In genomic region chr16:3256146-3256875, GRCh38 we compare ENCODE assay signal across 16 cellular contexts. TPM values are rescaled to one million over a fixed set of nuclear protein-coding genes. Genes with fewer than 3 reads are reported as not detected.
A peak's percentile ranks its signal among the peaks of the same experiment; 100 is the strongest.
DNase-seq lines count a peak whose midpoint lies in the region; ATAC-seq and FAIRE-seq lines count a peak whose summit lies in the region.
"Had no signal": no experiment of that assay in that cellular context is flagged by ENCODE, and none has a peak within 500 bp of the region (broad histone marks: within the 10 kb centered on the region; RNA-seq: fewer than 3 reads in every experiment).

A gene with protein sequence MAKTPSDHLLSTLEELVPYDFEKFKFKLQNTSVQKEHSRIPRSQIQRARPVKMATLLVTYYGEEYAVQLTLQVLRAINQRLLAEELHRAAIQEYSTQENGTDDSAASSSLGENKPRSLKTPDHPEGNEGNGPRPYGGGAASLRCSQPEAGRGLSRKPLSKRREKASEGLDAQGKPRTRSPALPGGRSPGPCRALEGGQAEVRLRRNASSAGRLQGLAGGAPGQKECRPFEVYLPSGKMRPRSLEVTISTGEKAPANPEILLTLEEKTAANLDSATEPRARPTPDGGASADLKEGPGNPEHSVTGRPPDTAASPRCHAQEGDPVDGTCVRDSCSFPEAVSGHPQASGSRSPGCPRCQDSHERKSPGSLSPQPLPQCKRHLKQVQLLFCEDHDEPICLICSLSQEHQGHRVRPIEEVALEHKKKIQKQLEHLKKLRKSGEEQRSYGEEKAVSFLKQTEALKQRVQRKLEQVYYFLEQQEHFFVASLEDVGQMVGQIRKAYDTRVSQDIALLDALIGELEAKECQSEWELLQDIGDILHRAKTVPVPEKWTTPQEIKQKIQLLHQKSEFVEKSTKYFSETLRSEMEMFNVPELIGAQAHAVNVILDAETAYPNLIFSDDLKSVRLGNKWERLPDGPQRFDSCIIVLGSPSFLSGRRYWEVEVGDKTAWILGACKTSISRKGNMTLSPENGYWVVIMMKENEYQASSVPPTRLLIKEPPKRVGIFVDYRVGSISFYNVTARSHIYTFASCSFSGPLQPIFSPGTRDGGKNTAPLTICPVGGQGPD (minus strand): TSS chr16:3256633. CDS start chr16:3256587, 46 bp downstream.

- no peaks in the 10 kb centered on the region for H3K4me1 ChIP-seq in CD8-positive, alpha-beta memory T cell (ENCODE audit: insufficient read depth, low read length)
- H3K4me1 ChIP-seq: BE2C had no signal

- FAIRE-seq in RCC 7860 (lab: Jason Lieb, UNC): no peak

- no peak within 1 kb of the TSS for H3K27ac ChIP-seq in CD8-positive, alpha-beta memory T cell (ENCODE audit: low read depth, low read length)

- DNase-seq in H4 (ENCODE audit: low spot score) (peak; percentile 19), RCC 7860 (ENCODE audit: low spot score) (peak; percentile 53), Right ventricle myocardium superior (no peak), posterior vena cava (ENCODE audit: low spot score) (peak; percentile 76), NCI-H1105 (lab: John Stamatoyannopoulos, UW) (no peak), NCI-H1436 treated with DMSO at 0.1 percent for 48 hours (lab: John Stamatoyannopoulos, UW) (no peak)
- DNase-seq in CD8-positive, alpha-beta memory T cell: no peak
- DNase-seq: BE2C; effector memory CD4-positive, alpha-beta T cell; H7; natural killer cell; NCI-H526 treated with DMSO at 0.1 percent for 48 hours; stimulated activated CD4-positive, alpha-beta T cell treated with anti-CD3 and anti-CD28 coated beads, Interleukin-1b, Interleukin-23, amount 100 ng/mL, for 48 hours; T-helper 17 cell had no signal

- H3K36me3 Mint-ChIP-seq in CD8-positive, alpha-beta memory T cell: no peaks in the 10 kb centered on the region
- H3K36me3 Mint-ChIP-seq: natural killer cell had no signal

- no peak within 1 kb of the TSS for H3K4me3 ChIP-seq in CD8-positive, alpha-beta memory T cell (ENCODE audit: low read length)

- H3K9me3 Mint-ChIP-seq in CD8-positive, alpha-beta memory T cell: no peaks in the 10 kb centered on the region
- H3K9me3 Mint-ChIP-seq: natural killer cell; stimulated activated naive CD8-positive, alpha-beta T cell treated with anti-CD3 and anti-CD28 coated beads, Interleukin-15, Interleukin-2, amounts not matched to agents 100 ng/mL and 50 ng/mL, for 24 hours had no signal

- H3K27me3 Mint-ChIP-seq in CD8-positive, alpha-beta memory T cell: peaks cover 2 to 11% of the 10 kb centered on the region in 2 donors

- peak; percentile 66 for ATAC-seq in Right ventricle myocardium superior (ENCODE audit: poor library complexity)
- no peak for ATAC-seq in HG03571 (IDR thresholded peaks at IDR 0.05; ENCODE audit: unreplicated experiment)
- ATAC-seq: T-helper 17 cell had no signal

- peak within 1 kb of the TSS in 1 of 7 donors; percentile 15 for H3K4me3 Mint-ChIP-seq in CD8-positive, alpha-beta memory T cell
- H3K4me3 Mint-ChIP-seq: natural killer cell; stimulated activated naive CD8-positive, alpha-beta T cell treated with anti-CD3 and anti-CD28 coated beads, Interleukin-15, Interleukin-2, amounts not matched to agents 100 ng/mL and 50 ng/mL, for 24 hours; T-helper 17 cell had no signal

- no peaks in the 10 kb centered on the region for H3K36me3 ChIP-seq in CD8-positive, alpha-beta memory T cell (ENCODE audit: insufficient read depth, low read length)
- H3K36me3 ChIP-seq: BE2C had no signal

- intact Hi-C loops in Right ventricle myocardium superior (cut with DNase I) (no loop called here), posterior vena cava (cut with DNase I) (no loop called here)

- peak within 1 kb of the TSS in 1 of 8 donors; percentile 38 for H3K27ac Mint-ChIP-seq in CD8-positive, alpha-beta memory T cell
- H3K27ac Mint-ChIP-seq: natural killer cell; stimulated activated naive CD8-positive, alpha-beta T cell treated with anti-CD3 and anti-CD28 coated beads, Interleukin-15, Interleukin-2, amounts not matched to agents 100 ng/mL and 50 ng/mL, for 24 hours; T-helper 17 cell had no signal

- no peaks in the 10 kb centered on the region for H3K9me3 ChIP-seq in CD8-positive, alpha-beta memory T cell (ENCODE audit: low read length)
- H3K9me3 ChIP-seq: BE2C had no signal

- POLR2A ChIA-PET in CD8-positive, alpha-beta memory T cell (lab: Charles Lee): no interaction called here

- no peaks in the 10 kb centered on the region for H3K4me1 Mint-ChIP-seq in CD8-positive, alpha-beta memory T cell
- H3K4me1 Mint-ChIP-seq: natural killer cell, T-helper 17 cell had no signal

- CTCF ChIA-PET in CD8-positive, alpha-beta memory T cell (lab: Charles Lee): no interaction called here

- H3K27me3 ChIP-seq in CD8-positive, alpha-beta memory T cell (ENCODE audit: insufficient read depth, low read length, poor library complexity, severe bottlenecking): no peaks in the 10 kb centered on the region

RNA-seq across cellular contexts. Expression of the gene that starts here (rescaled TPM):
- total RNA-seq in H4 (2014; rRNA removed; shearing (Covaris generic)): 1.2 TPM in 1 of 2 replicates, not detected in the other
- total RNA-seq in Right ventricle myocardium superior (0.78 TPM), posterior vena cava (1 to 10 TPM; 1.9 to 4.9 TPM)
- total RNA-seq in CD8-positive, alpha-beta memory T cell: under 1 TPM in 1 of 2 experiments, not detected in 1; 0.18 TPM
- polyA plus RNA-seq in CD8-positive, alpha-beta memory T cell: not detected

Comparison
In these comparisons a context has a peak if more than half of its experiments do, and no peak if none do; other contexts are left out.
1. Peak in ATAC-seq in Right ventricle myocardium superior; RNA of the gene not detected or under 1 TPM.
2. DNase-seq: peak in H4 (single experiment), RCC 7860 (single experiment) and posterior vena cava (single experiment); none in Right ventricle myocardium superior (single experiment), CD8-positive, alpha-beta memory T cell (0 of 5), NCI-H1105 (single experiment) and NCI-H1436 treated with DMSO at 0.1 percent for 48 hours (single experiment).